15 cellular contexts compared by ENCODE assay signal in genomic region chr7:17689361-17689760, GRCh38.
"Had no signal": no experiment of that assay in that cellular context is flagged by ENCODE, and none has a peak within 500 bp of the region (broad histone marks: within the 10 kb centered on the region; RNA-seq: fewer than 3 reads in every experiment).

No MANE protein-coding gene starts in this region.

- H3K4me3 ChIP-seq: neural progenitor cell, ovary, right lobe of liver, stomach, testis, upper lobe of left lung had no signal

- H3K27ac Mint-ChIP-seq: activated CD4-positive, alpha-beta T cell treated with anti-CD3 and anti-CD28 coated beads, Interleukin-2, amount 10 ng/mL, durations not matched to agents 7 days and 5 days; activated naive CD8-positive, alpha-beta T cell treated with anti-CD3 and anti-CD28 coated beads for 36 hours; naive B cell; neural progenitor cell had no signal

- H3K27me3 ChIP-seq: neural progenitor cell, ovary, right lobe of liver, stomach, testis, upper lobe of left lung had no signal

- H3K4me2 ChIP-seq: neural progenitor cell had no signal

- H3K36me3 Mint-ChIP-seq: activated naive CD8-positive, alpha-beta T cell treated with anti-CD3 and anti-CD28 coated beads for 36 hours; naive B cell; neural progenitor cell had no signal

- H3K27me3 Mint-ChIP-seq: activated CD4-positive, alpha-beta T cell treated with anti-CD3 and anti-CD28 coated beads, Interleukin-2, amount 10 ng/mL, durations not matched to agents 7 days and 5 days; activated naive CD8-positive, alpha-beta T cell treated with anti-CD3 and anti-CD28 coated beads for 36 hours; naive B cell had no signal

- H3K4me1 Mint-ChIP-seq: activated CD4-positive, alpha-beta T cell treated with anti-CD3 and anti-CD28 coated beads, Interleukin-2, amount 10 ng/mL, durations not matched to agents 7 days and 5 days; activated naive CD8-positive, alpha-beta T cell treated with anti-CD3 and anti-CD28 coated beads for 36 hours had no signal

- H3K4me3 Mint-ChIP-seq: activated CD4-positive, alpha-beta T cell treated with anti-CD3 and anti-CD28 coated beads, Interleukin-2, amount 10 ng/mL, durations not matched to agents 7 days and 5 days; activated naive CD8-positive, alpha-beta T cell treated with anti-CD3 and anti-CD28 coated beads for 36 hours; naive B cell; neural progenitor cell; T-helper 1 cell treated with Interleukin-12 subunit alpha and Interleukin-12 subunit beta and Interleukin-4 antibody, amounts not matched to agents 30 μg/mL and 1 μg/mL, for 36 hours had no signal

- H3K4me1 ChIP-seq: neural progenitor cell, right lobe of liver, stomach, testis, upper lobe of left lung had no signal

- H2AFZ ChIP-seq: neural progenitor cell had no signal

- H3K36me3 ChIP-seq: neural progenitor cell, ovary, right lobe of liver, stomach, upper lobe of left lung had no signal

- H3K9me3 Mint-ChIP-seq: activated CD4-positive, alpha-beta T cell treated with anti-CD3 and anti-CD28 coated beads, Interleukin-2, amount 10 ng/mL, durations not matched to agents 7 days and 5 days; activated naive CD8-positive, alpha-beta T cell treated with anti-CD3 and anti-CD28 coated beads for 36 hours; naive B cell; neural progenitor cell; T-helper 1 cell treated with Interleukin-12 subunit alpha and Interleukin-12 subunit beta and Interleukin-4 antibody, amounts not matched to agents 30 μg/mL and 1 μg/mL, for 36 hours had no signal

- H3K9me3 ChIP-seq: ovary, right lobe of liver, stomach, testis, upper lobe of left lung had no signal

- DNase-seq: activated CD4-positive, alpha-beta T cell treated with anti-CD3 and anti-CD28 coated beads, Interleukin-2, amount 10 ng/mL, durations not matched to agents 7 days and 5 days; activated CD4-positive, CD25-positive, alpha-beta regulatory T cell; activated CD8-positive, alpha-beta memory T cell treated with anti-CD3 and anti-CD28 coated beads for 24 hours; activated gamma-delta T cell treated with Interleukin-2 at 50 U/mL for 16 hours; activated naive CD8-positive, alpha-beta T cell treated with anti-CD3 and anti-CD28 coated beads for 36 hours; erythroblast; naive B cell; ovary; right lobe of liver; stimulated activated CD4-positive, alpha-beta T cell treated with anti-CD3 and anti-CD28 coated beads, Interleukin-2, amount 100 ng/mL, for 24 hours; stomach; testis had no signal

- H3K27ac ChIP-seq: neural progenitor cell, ovary, right lobe of liver, stomach, testis, upper lobe of left lung had no signal
